ENCODE assay signal across 9 cellular contexts in genomic region chr13:48493076-48493765, GRCh38. TPM values are rescaled to one million over a fixed set of nuclear protein-coding genes. Genes with fewer than 3 reads are reported as not detected.
A peak's percentile ranks its signal among the peaks of the same experiment; 100 is the strongest.
DNase-seq lines count a peak whose midpoint lies in the region; ATAC-seq and TF ChIP-seq lines count a peak whose summit lies in the region.
"Had no signal": no experiment of that assay in that cellular context is flagged by ENCODE, and none has a peak within 500 bp of the region (broad histone marks: within the 10 kb centered on the region; RNA-seq: fewer than 3 reads in every experiment).

No MANE protein-coding gene starts in this region.

- ATAC-seq in activated B cell treated with CpG ODN at 0.5 μM for 24 hours (ENCODE audit: low read depth) (peak; percentile 3), left cardiac atrium (peak; percentile 11 to 37), HG03135 (IDR thresholded peaks at IDR 0.05; ENCODE audit: unreplicated experiment) (no peak), GM19035 (IDR thresholded peaks at IDR 0.05; ENCODE audit: unreplicated experiment) (no peak)
- ATAC-seq in stimulated activated naive CD8-positive, alpha-beta T cell treated with anti-CD3 and anti-CD28 coated beads, Interleukin-15, Interleukin-2, amounts not matched to agents 100 U/mL and 50 U/mL, for 24 hours, result no peak

- DNase-seq in HFFc6 (peak; percentile 2), activated B cell treated with CpG ODN at 0.5 μM for 24 hours (no peak), left cardiac atrium (no peak), pons (ENCODE audit: low spot score) (no peak), iPS-NIHi7 (ENCODE audit: extremely low spot score) (no peak)
- peak; percentile 31 for DNase-seq in stimulated activated naive CD8-positive, alpha-beta T cell treated with anti-CD3 and anti-CD28 coated beads, Interleukin-15, Interleukin-2, amounts not matched to agents 100 U/mL and 50 U/mL, for 24 hours

- intact Hi-C loops in activated B cell treated with CpG ODN at 0.5 μM for 24 hours (cut with micrococcal nuclease) (loop anchor here (5.0 kb wide), 1 partner anchor 301 kb away; no protein-coding TSS in a partner anchor), left cardiac atrium (cut with DNase I) (no loop called here)

- H3K36me3 Mint-ChIP-seq in HFFc6 (ENCODE audit: low read depth), result no peaks in the 10 kb centered on the region
- no peaks in the 10 kb centered on the region for H3K36me3 Mint-ChIP-seq in activated B cell treated with CpG ODN at 0.5 μM for 24 hours (ENCODE audit: low read depth)

- H3K4me3 Mint-ChIP-seq in HFFc6 (no peak overlapping the region), activated B cell treated with CpG ODN at 0.5 μM for 24 hours (no peak overlapping the region)
- H3K4me3 Mint-ChIP-seq: activated naive CD4-positive, alpha-beta T cell treated with anti-CD3 and anti-CD28 coated beads, Interleukin-2, amount 50 U/mL, for 24 hours had no signal

- CTCF ChIA-PET in activated B cell treated with CpG ODN at 0.5 μM for 24 hours (lab: Charles Lee), result interaction anchor here (1.4 kb wide), 1 partner anchor 87 kb away, joined by 9 read pairs; no protein-coding TSS in a partner anchor

- TF ChIP-seq CTCF in HFFc6 (IDR thresholded peaks at IDR 0.05) (no peak), activated B cell treated with CpG ODN at 0.5 μM for 24 hours (IDR thresholded peaks at IDR 0.05) (no peak)

- H3K4me1 Mint-ChIP-seq in HFFc6 (ENCODE audit: low read depth) (no peaks in the 10 kb centered on the region), activated B cell treated with CpG ODN at 0.5 μM for 24 hours (peaks cover 31% of the 10 kb centered on the region)
- H3K4me1 Mint-ChIP-seq: activated naive CD4-positive, alpha-beta T cell treated with anti-CD3 and anti-CD28 coated beads, Interleukin-2, amount 50 U/mL, for 24 hours had no signal

- H3K27ac Mint-ChIP-seq in HFFc6 (no peak overlapping the region), activated B cell treated with CpG ODN at 0.5 μM for 24 hours (no peak overlapping the region)
- H3K27ac Mint-ChIP-seq: activated naive CD4-positive, alpha-beta T cell treated with anti-CD3 and anti-CD28 coated beads, Interleukin-2, amount 50 U/mL, for 24 hours had no signal

- POLR2A ChIA-PET in activated B cell treated with CpG ODN at 0.5 μM for 24 hours (lab: Charles Lee), result interaction anchor here (1.3 to 2.0 kb wide), 3 partner anchors 7 to 39 kb away, joined by 4 to 20 read pairs (median 14); partner anchors contain the start of gene RCBTB2

- H3K27me3 Mint-ChIP-seq in HFFc6 (ENCODE audit: insufficient read depth) (no peaks in the 10 kb centered on the region), activated B cell treated with CpG ODN at 0.5 μM for 24 hours (no peaks in the 10 kb centered on the region)
- H3K27me3 Mint-ChIP-seq: activated naive CD4-positive, alpha-beta T cell treated with anti-CD3 and anti-CD28 coated beads, Interleukin-2, amount 50 U/mL, for 24 hours had no signal

- H3K9me3 Mint-ChIP-seq in HFFc6, result no peaks in the 10 kb centered on the region
- no peaks in the 10 kb centered on the region for H3K9me3 Mint-ChIP-seq in activated B cell treated with CpG ODN at 0.5 μM for 24 hours
- H3K9me3 Mint-ChIP-seq: activated naive CD4-positive, alpha-beta T cell treated with anti-CD3 and anti-CD28 coated beads, Interleukin-2, amount 50 U/mL, for 24 hours had no signal

RNA-seq across cellular contexts. Expression of gene RCBTB2, which starts 39.7 kb away (rescaled TPM):
- total RNA-seq in HFFc6 (2021; fragmentation: NEBNext Ultra II Directional; extraction: Animal tissue kit (Norgen Biotek cat#: 25700)), result 1 to 10 TPM; 6.6 to 9.3 (median 7.5) TPM
- total RNA-seq in activated B cell treated with CpG ODN at 0.5 μM for 24 hours (2.3 and 2.4 TPM in 2 replicates), left cardiac atrium (10 to 100 TPM in 1 of 2 donors, 1 to 10 TPM in 1; 9.7 to 13.9 TPM)

Comparison
In these comparisons a context has a peak if more than half of its experiments do, and no peak if none do; other contexts are left out.
1. DNase-seq: peak in HFFc6 (single experiment) and stimulated activated naive CD8-positive, alpha-beta T cell treated with anti-CD3 and anti-CD28 coated beads, Interleukin-15, Interleukin-2, amounts not matched to agents 100 U/mL and 50 U/mL, for 24 hours (single experiment); none in activated B cell treated with CpG ODN at 0.5 μM for 24 hours (single experiment), left cardiac atrium (single experiment), pons (single experiment) and iPS-NIHi7 (single experiment).
2. ATAC-seq: peak in activated B cell treated with CpG ODN at 0.5 μM for 24 hours (single experiment) and left cardiac atrium (2 of 2); none in stimulated activated naive CD8-positive, alpha-beta T cell treated with anti-CD3 and anti-CD28 coated beads, Interleukin-15, Interleukin-2, amounts not matched to agents 100 U/mL and 50 U/mL, for 24 hours (single experiment), HG03135 (single experiment) and GM19035 (single experiment).